2 cellular contexts compared by ENCODE assay signal in genomic region chr1:58979677-58980076, GRCh38.
TF ChIP-seq lines count a peak whose summit lies in the region.

No MANE protein-coding gene starts in this region.

TF ChIP-seq in GM23338, 12 proteins besides CTCF, POLR2A, EP300 and RAD21 (continued from another document):
- no peak for TF ChIP-seq STAT1 (IDR thresholded peaks at IDR 0.05; ENCODE audit: unreplicated experiment)
- TF ChIP-seq CREB1 (CRISPR knock-in tag; IDR thresholded peaks at IDR 0.05; ENCODE audit: low read depth), result no peak
- no peak for TF ChIP-seq NANOG (IDR thresholded peaks at IDR 0.05; ENCODE audit: borderline replicate concordance)
- TF ChIP-seq ETS1 (IDR thresholded peaks at IDR 0.05), result no peak
- TF ChIP-seq EZH2 (IDR thresholded peaks at IDR 0.05; ENCODE audit: low read depth, unreplicated experiment), result no peak
- no peak for TF ChIP-seq ZNF462 (CRISPR knock-in tag; IDR thresholded peaks at IDR 0.05)
- no peak for TF ChIP-seq POLR2AphosphoS5 (IDR thresholded peaks at IDR 0.05; ENCODE audit: low read depth)
- no peak for TF ChIP-seq EZH2phosphoT487 (IDR thresholded peaks at IDR 0.05; ENCODE audit: unreplicated experiment)
- no peak for TF ChIP-seq JUNB (IDR thresholded peaks at IDR 0.05; ENCODE audit: unreplicated experiment)
- no peak for TF ChIP-seq ZNF331 (CRISPR knock-in tag; IDR thresholded peaks at IDR 0.05; ENCODE audit: low read depth)

TF ChIP-seq in K562, 482 proteins besides CTCF, POLR2A, EP300 and RAD21 (continued from another document and continues in another):
- TF ChIP-seq TSHZ1 (CRISPR knock-in tag; IDR thresholded peaks at IDR 0.05) (no peak), SREBF1 (IDR thresholded peaks at IDR 0.05; ENCODE audit: borderline replicate concordance, low read depth, low read length) (no peak), CBFA2T3 (IDR thresholded peaks at IDR 0.05) (peak; percentile 65), ILK (tag; IDR thresholded peaks at IDR 0.05; ENCODE audit: borderline replicate concordance, low read depth) (no peak), E2F4 (CRISPR knock-in tag; IDR thresholded peaks at IDR 0.05; ENCODE audit: low read depth) (no peak), ELF1 (tag; IDR thresholded peaks at IDR 0.05) (no peak), PTBP1 (IDR thresholded peaks at IDR 0.05; ENCODE audit: low read depth, low read length) (no peak), ELF4 (CRISPR knock-in tag; IDR thresholded peaks at IDR 0.05) (no peak), TSC22D4 (tag; IDR thresholded peaks at IDR 0.05) (no peak), KDM1A (IDR thresholded peaks at IDR 0.05) (no peak), TCF3 (CRISPR knock-in tag; IDR thresholded peaks at IDR 0.05) (peak; percentile 64), ZKSCAN8 (CRISPR knock-in tag; IDR thresholded peaks at IDR 0.05) (no peak), ARID4B (CRISPR knock-in tag; IDR thresholded peaks at IDR 0.05) (no peak), BDP1 (IDR thresholded peaks at IDR 0.05; ENCODE audit: insufficient read depth, insufficient read length) (no peak), ZFP1 (CRISPR knock-in tag; IDR thresholded peaks at IDR 0.05) (no peak), JUN (IDR thresholded peaks at IDR 0.05; ENCODE audit: borderline replicate concordance, low read depth, low read length) (no peak), JUN (CRISPR knock-in tag; IDR thresholded peaks at IDR 0.05; ENCODE audit: borderline replicate concordance) (no peak), HMBOX1 (IDR thresholded peaks at IDR 0.05) (peak; percentile 64; the same call in 1 of the 2 replicates), CBFA2T2 (conservative IDR thresholded peaks at IDR 0.05) (peak; percentile 40), SMC3 (conservative IDR thresholded peaks at IDR 0.05; ENCODE audit: insufficient read depth, low read depth, low read length) (0 out of 2 replicates have a peak, but pooled peaks have one; percentile 3), TAF1 (IDR thresholded peaks at IDR 0.05; ENCODE audit: control insufficient read depth, extremely low read depth, insufficient read depth, low read length, severe bottlenecking) (no peak), ZNF551 (CRISPR knock-in tag; IDR thresholded peaks at IDR 0.05) (no peak), ZNF253 (CRISPR knock-in tag; conservative IDR thresholded peaks at IDR 0.05) (no peak), HSF4 (CRISPR knock-in tag; IDR thresholded peaks at IDR 0.05; ENCODE audit: borderline replicate concordance) (no peak), MECOM (CRISPR knock-in tag; IDR thresholded peaks at IDR 0.05) (no peak), ZBTB26 (CRISPR knock-in tag; IDR thresholded peaks at IDR 0.05) (no peak), SPI1 (IDR thresholded peaks at IDR 0.05; ENCODE audit: borderline replicate concordance, low read depth, low read length) (no peak), ARID1B (IDR thresholded peaks at IDR 0.05) (peak; percentile 44), ATF4 (CRISPR knock-in tag; IDR thresholded peaks at IDR 0.05) (no peak), NR2F6 (CRISPR knock-in tag; IDR thresholded peaks at IDR 0.05) (no peak), L3MBTL2 (IDR thresholded peaks at IDR 0.05) (no peak), ZNF407 (IDR thresholded peaks at IDR 0.05; ENCODE audit: low read depth) (no peak), TBL1XR1 (IDR thresholded peaks at IDR 0.05; ENCODE audit: low read length in 2 of 2) (no peak), CBX1 (IDR thresholded peaks at IDR 0.05; ENCODE audit: low read depth) (no peak), THAP7 (CRISPR knock-in tag; IDR thresholded peaks at IDR 0.05) (no peak), ZFPM2 (CRISPR knock-in tag; IDR thresholded peaks at IDR 0.05) (no peak), TEAD4 (IDR thresholded peaks at IDR 0.05; ENCODE audit: low read length) (0 out of 2 replicates have a peak, but pooled peaks have one; percentile 16), TEAD4 (CRISPR knock-in tag; IDR thresholded peaks at IDR 0.05; ENCODE audit: borderline replicate concordance) (no peak)
